Comparison of ENCODE assay signal across 22 cellular contexts in the genomic region with DNA sequence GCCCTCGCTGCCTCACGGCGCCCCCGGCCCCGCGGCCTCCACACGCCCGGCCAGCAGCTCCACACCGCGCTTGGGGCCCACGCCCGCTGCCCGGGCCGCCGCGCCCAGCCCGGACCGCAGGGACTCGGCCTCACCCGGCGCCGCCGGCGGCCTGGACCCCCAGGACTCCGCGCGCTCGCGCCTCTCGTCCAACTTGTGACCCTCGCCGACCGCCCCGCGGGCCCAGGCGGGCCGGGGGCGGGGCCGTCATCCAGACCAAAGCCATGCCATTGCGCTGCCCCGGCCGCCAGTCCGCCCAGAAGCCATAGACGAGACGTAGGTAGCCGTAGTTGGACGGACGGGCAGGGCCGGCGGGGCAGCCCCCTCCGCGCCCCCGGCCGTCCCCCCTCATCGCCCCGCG. TPM values are rescaled to one million over a fixed set of nuclear protein-coding genes. Genes with fewer than 3 reads are reported as not detected.
DNase-seq lines count a peak whose midpoint lies in the region; ATAC-seq and TF ChIP-seq lines count a peak whose summit lies in the region.
"Had no signal": no experiment of that assay in that cellular context is flagged by ENCODE, and none has a peak within 500 bp of the region (broad histone marks: within the 10 kb centered on the region; RNA-seq: fewer than 3 reads in every experiment).

No MANE protein-coding gene starts in this region.

- H3K27ac ChIP-seq in body of pancreas (no peak overlapping the region), iPS DF 6.9 (ENCODE audit: low read length) (no peak overlapping the region), smooth muscle cell (ENCODE audit: low read depth) (no peak overlapping the region)
- H3K27ac ChIP-seq: HL-60 had no signal

- no peak overlapping the region for H3K4me3 ChIP-seq in H7 (ENCODE audit: insufficient read depth, low read depth, low read length)
- no peak overlapping the region for H3K4me3 ChIP-seq in body of pancreas
- peak overlapping the region; percentile 29; the same call in 1 of the 2 replicates for H3K4me3 ChIP-seq in iPS DF 6.9 (ENCODE audit: low read length)
- H3K4me3 ChIP-seq in mucosa of descending colon = no peak overlapping the region
- H3K4me3 ChIP-seq in smooth muscle cell = no peak overlapping the region
- H3K4me3 ChIP-seq in lower leg skin (ENCODE audit: low read depth, poor library complexity, severe bottlenecking) = no peak overlapping the region

- no peak overlapping the region for H3K27ac Mint-ChIP-seq in HFFc6
- H3K27ac Mint-ChIP-seq: CD4-positive, CD25-positive, alpha-beta regulatory T cell; H9 had no signal

- TF ChIP-seq CTCF in body of pancreas (IDR thresholded peaks at IDR 0.05) (no peak), mucosa of descending colon (IDR thresholded peaks at IDR 0.05) (no peak), HFFc6 (IDR thresholded peaks at IDR 0.05) (no peak), smooth muscle cell (IDR thresholded peaks at IDR 0.05; ENCODE audit: borderline replicate concordance, insufficient read depth, poor library complexity, severe bottlenecking) (no peak), lower leg skin (IDR thresholded peaks at IDR 0.05) (no peak)

- intact Hi-C loops in body of pancreas (cut with DNase I) = no loop called here
- intact Hi-C loops in mucosa of descending colon (cut with DNase I, micrococcal nuclease) = no loop called here
- intact Hi-C loops in lower leg skin (cut with DNase I; ENCODE audit: low total_unique reads) = no loop called here

- ATAC-seq in body of pancreas (peak; percentile 6), mucosa of descending colon (peak; percentile 8)

- no peak overlapping the region for H3K4me2 ChIP-seq in smooth muscle cell

- H3K36me3 Mint-ChIP-seq in HFFc6 (ENCODE audit: low read depth) = peaks cover 13% of the 10 kb centered on the region

- DNase-seq in H7 = peak; percentile 85
- no peak for DNase-seq in body of pancreas
- no peak for DNase-seq in iPS DF 6.9 (ENCODE audit: low read depth, low spot score)
- DNase-seq in mucosa of descending colon = no peak
- DNase-seq in OCI-M2 (lab: John Stamatoyannopoulos, UW; ENCODE audit: unreplicated experiment) = no peak
- DNase-seq in HFFc6 = no peak
- DNase-seq in smooth muscle cell (lab: John Stamatoyannopoulos, UW; ENCODE audit: unreplicated experiment) = no peak
- DNase-seq in lower leg skin (ENCODE audit: low spot score in 2 of 2) = no peak
- DNase-seq: ACHN; BE2C; C1 segment of cervical spinal cord; CD4-positive, CD25-positive, alpha-beta regulatory T cell; CD8-positive, alpha-beta memory T cell; COR-L47; DMS 273 treated with DMSO at 0.1 percent for 48 hours; DND-41; GOT3; H9; KG1 had no signal

- peaks cover 11% of the 10 kb centered on the region for H3K4me1 Mint-ChIP-seq in HFFc6 (ENCODE audit: low read depth)
- H3K4me1 Mint-ChIP-seq: H9 had no signal

- no peaks in the 10 kb centered on the region for H3K27me3 ChIP-seq in H7 (ENCODE audit: control insufficient read depth, insufficient read depth, low read length)
- no peaks in the 10 kb centered on the region for H3K27me3 ChIP-seq in body of pancreas
- no peaks in the 10 kb centered on the region; the same call in 1 of the 2 replicates for H3K27me3 ChIP-seq in iPS DF 6.9 (ENCODE audit: control insufficient read depth, insufficient read depth, low read length)
- no peaks in the 10 kb centered on the region for H3K27me3 ChIP-seq in smooth muscle cell (ENCODE audit: low read depth)
- H3K27me3 ChIP-seq: BE2C had no signal

- H3K9me3 ChIP-seq in body of pancreas (no peaks in the 10 kb centered on the region), iPS DF 6.9 (ENCODE audit: control insufficient read depth, insufficient read depth, low read length) (no peaks in the 10 kb centered on the region), mucosa of descending colon (no peaks in the 10 kb centered on the region), smooth muscle cell (replicated peaks; ENCODE audit: low read depth) (no peaks in the 10 kb centered on the region)
- H3K9me3 ChIP-seq: BE2C had no signal

- 21% methylated on average over 38 of the region's 57 CpGs; no CpG with 5 or more reads in 1 of the 2 donors for WGBS in body of pancreas, 2 donors
- WGBS in iPS DF 6.9 (ENCODE audit: insufficient coverage, insufficient read length) = no CpG with 5 or more reads among the region's 57 CpGs
- WGBS in smooth muscle cell (ENCODE audit: low lambda C conversion rate) = 97% methylated on average over 33 of the region's 57 CpGs
- whole genome bisulfite sequencing in lower leg skin, 2 donors = 3 to 46% methylated on average over 6 to 18 of the region's 57 CpGs

- H3K36me3 ChIP-seq in H7 (replicated peaks; ENCODE audit: control insufficient read depth, insufficient read depth, low read length) (peaks cover 5% of the 10 kb centered on the region), body of pancreas (replicated peaks in 1 of 2; ENCODE audit: insufficient read depth in 1 of 2, low read depth in 2 of 2) (peaks cover 0 to 8% of the 10 kb centered on the region in 2 donors), iPS DF 6.9 (ENCODE audit: control insufficient read depth, insufficient read depth, low read length) (peaks cover 22% of the 10 kb centered on the region), mucosa of descending colon (ENCODE audit: low read depth) (peaks cover 10% of the 10 kb centered on the region), smooth muscle cell (ENCODE audit: low read depth) (no peaks in the 10 kb centered on the region)

- TF ChIP-seq POLR2A in body of pancreas (IDR thresholded peaks at IDR 0.05) = no peak
- TF ChIP-seq POLR2A in lower leg skin (IDR thresholded peaks at IDR 0.05) = no peak

- H3K9ac ChIP-seq in smooth muscle cell (ENCODE audit: low read depth) = no peak overlapping the region

- H3F3A ChIP-seq in smooth muscle cell (ENCODE audit: low read depth) = no peaks in the 10 kb centered on the region

- no peak overlapping the region for H2AFZ ChIP-seq in smooth muscle cell (ENCODE audit: low read depth)

- peaks cover 1% of the 10 kb centered on the region for H4K20me1 ChIP-seq in smooth muscle cell (ENCODE audit: low read depth)

- H3K79me2 ChIP-seq in smooth muscle cell (ENCODE audit: low read depth) = no peaks in the 10 kb centered on the region

- no peaks in the 10 kb centered on the region for H3K9me3 Mint-ChIP-seq in HFFc6
- H3K9me3 Mint-ChIP-seq: CD8-positive, alpha-beta memory T cell; H9; IgD-negative memory B cell had no signal

- H3K27me3 Mint-ChIP-seq in HFFc6 (ENCODE audit: insufficient read depth) = peaks cover 4% of the 10 kb centered on the region
- H3K27me3 Mint-ChIP-seq: CD8-positive, alpha-beta memory T cell had no signal

- H3K4me1 ChIP-seq in body of pancreas = no peaks in the 10 kb centered on the region
- H3K4me1 ChIP-seq in iPS DF 6.9 (ENCODE audit: control insufficient read depth, insufficient read depth, low read length) = no peaks in the 10 kb centered on the region
- no peaks in the 10 kb centered on the region for H3K4me1 ChIP-seq in mucosa of descending colon (ENCODE audit: low read depth)
- H3K4me1 ChIP-seq in smooth muscle cell (ENCODE audit: low read depth) = no peaks in the 10 kb centered on the region

- no peak overlapping the region for H3K4me3 Mint-ChIP-seq in HFFc6
- H3K4me3 Mint-ChIP-seq: H9 had no signal

RNA-seq across cellular contexts. Expression of a gene that starts 17.1 kb away (rescaled TPM):
- 120 and 128 TPM in 2 replicates for total RNA-seq in H7 (2014; rRNA removed; shearing (Covaris generic))
- total RNA-seq in body of pancreas (10 to 100 TPM; 25.4 to 46.1 TPM), mucosa of descending colon (10 to 100 TPM; 48.3 to 61.1 (median 51.1) TPM), smooth muscle cell (15.2 and 23.8 TPM in 2 replicates), lower leg skin (10 to 100 TPM; 37.8 to 61.1 (median 46.9) TPM)
- total RNA-seq in HFFc6 (2021; fragmentation: NEBNext Ultra II Directional; extraction: Animal tissue kit (Norgen Biotek cat#: 25700)) = 10 to 100 TPM; 29.9 to 44.2 (median 34.7) TPM
- 65.3 and 74.2 TPM in 2 replicates for polyA plus RNA-seq in smooth muscle cell

RNA-seq across cellular contexts. Expression of a gene that starts 23.4 kb away (rescaled TPM):
- not detected in 2 replicates for total RNA-seq in H7 (2014; rRNA removed; shearing (Covaris generic))
- total RNA-seq in body of pancreas (not detected), mucosa of descending colon (under 1 TPM in 2 of 3 donors, not detected in 1; 0.23 to 0.82 TPM), smooth muscle cell (not detected in 2 replicates), lower leg skin (10 to 100 TPM; 16.1 to 41.8 (median 25.6) TPM)
- total RNA-seq in HFFc6 (2021; fragmentation: NEBNext Ultra II Directional; extraction: Animal tissue kit (Norgen Biotek cat#: 25700)) = under 1 TPM in 2 of 6 experiments, not detected in 4; 0.17 to 0.18 TPM
- polyA plus RNA-seq in smooth muscle cell = 0.18 TPM in 2 replicates
- total RNA-seq: HT1080 had no signal
- polyA plus RNA-seq: CD8-positive, alpha-beta memory T cell; IgD-negative memory B cell had no signal

RNA-seq across cellular contexts. Expression of a gene that starts 26.6 kb away (rescaled TPM):
- 1.8 and 3.1 TPM in 2 replicates for total RNA-seq in H7 (2014; rRNA removed; shearing (Covaris generic))
- total RNA-seq in body of pancreas (under 1 TPM in 1 of 2 donors, not detected in 1; 0.26 TPM), mucosa of descending colon (under 1 TPM; 0.12 to 0.89 (median 0.17) TPM), smooth muscle cell (0.27 and 0.81 TPM in 2 replicates), lower leg skin (1 to 10 TPM in 2 of 4 donors, under 1 TPM in 2; 0.21 to 1.7 (median 1.1) TPM)
- total RNA-seq in HFFc6 (2021; fragmentation: NEBNext Ultra II Directional; extraction: Animal tissue kit (Norgen Biotek cat#: 25700)) = 1 to 10 TPM; 2.8 to 3.6 (median 3.1) TPM
- 0.12 and 0.49 TPM in 2 replicates for polyA plus RNA-seq in smooth muscle cell
- polyA plus RNA-seq: CD4-positive, CD25-positive, alpha-beta regulatory T cell; CD8-positive, alpha-beta memory T cell; IgD-negative memory B cell had no signal

RNA-seq across cellular contexts. Expression of a gene that starts 43.9 kb away (rescaled TPM):
- total RNA-seq in H7 (2014; rRNA removed; shearing (Covaris generic)) = 1,035 and 1,167 TPM in 2 replicates
- 100 to 1,000 TPM; 176 to 264 TPM for total RNA-seq in body of pancreas
- 1,000 to 10,000 TPM in 1 of 3 donors, 100 to 1,000 TPM in 2; 695 to 1,536 (median 896) TPM for total RNA-seq in mucosa of descending colon
- total RNA-seq in HFFc6 (2021; fragmentation: NEBNext Ultra II Directional; extraction: Animal tissue kit (Norgen Biotek cat#: 25700)) = 100 to 1,000 TPM; 422 to 534 (median 465) TPM
- 431 and 469 TPM in 2 replicates for total RNA-seq in smooth muscle cell
- 971 and 1,057 TPM in 2 replicates for polyA plus RNA-seq in smooth muscle cell
- 100 to 1,000 TPM; 288 to 344 (median 307) TPM for total RNA-seq in lower leg skin

RNA-seq across cellular contexts. Expression of a gene that starts 46.7 kb away (rescaled TPM):
- total RNA-seq in H7 (2014; rRNA removed; shearing (Covaris generic)) = 119 and 128 TPM in 2 replicates
- 10 to 100 TPM; 23.3 to 45.8 TPM for total RNA-seq in body of pancreas
- 10 to 100 TPM; 47.5 to 69.1 (median 62.0) TPM for total RNA-seq in mucosa of descending colon
- total RNA-seq in HFFc6 (2021; fragmentation: NEBNext Ultra II Directional; extraction: Animal tissue kit (Norgen Biotek cat#: 25700)) = 10 to 100 TPM; 35.8 to 39.2 (median 38.2) TPM
- total RNA-seq in smooth muscle cell = 19.8 and 24.6 TPM in 2 replicates
- polyA plus RNA-seq in smooth muscle cell = 55.7 and 60.4 TPM in 2 replicates
- 100 to 1,000 TPM in 3 of 4 donors, 10 to 100 TPM in 1; 96.6 to 156 (median 126) TPM for total RNA-seq in lower leg skin

Comparison
In these comparisons a context has a peak if more than half of its experiments do, and no peak if none do; other contexts are left out.
1. RNA of a gene that starts 23.4 kb away (total RNA-seq): 16.1 to 41.8 TPM in lower leg skin; 0.23 to 0.82 TPM in mucosa of descending colon, 0.17 to 0.18 TPM in HFFc6, not detected in H7, not detected in body of pancreas and not detected in smooth muscle cell; every median in the first group is over 4 times any median in the second.